In genomic region chr3:94716326-94717018, GRCh38 we compare ENCODE assay signal across 1 cellular context.
TF ChIP-seq lines count a peak whose summit lies in the region.

No MANE protein-coding gene starts in this region.

TF ChIP-seq in WTC11, 78 proteins besides CTCF, POLR2A, EP300 and RAD21 (continued from another document):
- TF ChIP-seq E2F1 (CRISPR knock-in tag; IDR thresholded peaks at IDR 0.05) (no peak), USF1 (CRISPR knock-in tag; IDR thresholded peaks at IDR 0.05) (no peak), IRF2 (CRISPR knock-in tag; IDR thresholded peaks at IDR 0.05; ENCODE audit: borderline replicate concordance, low read depth) (no peak), GABPB1 (CRISPR knock-in tag; IDR thresholded peaks at IDR 0.05) (no peak), ZNF317 (CRISPR knock-in tag; IDR thresholded peaks at IDR 0.05; ENCODE audit: borderline replicate concordance, low read depth) (no peak), ZNF121 (CRISPR knock-in tag; IDR thresholded peaks at IDR 0.05) (no peak), SP1 (CRISPR knock-in tag; conservative IDR thresholded peaks at IDR 0.05) (no peak), JUN (CRISPR knock-in tag; IDR thresholded peaks at IDR 0.05) (no peak), ATF2 (CRISPR knock-in tag; IDR thresholded peaks at IDR 0.05; ENCODE audit: borderline replicate concordance, low read depth) (no peak), ZNF396 (CRISPR knock-in tag; IDR thresholded peaks at IDR 0.05; ENCODE audit: borderline replicate concordance) (no peak), SOX15 (CRISPR knock-in tag; IDR thresholded peaks at IDR 0.05) (no peak), PREB (CRISPR knock-in tag; IDR thresholded peaks at IDR 0.05; ENCODE audit: borderline replicate concordance) (no peak), FOXJ3 (CRISPR knock-in tag; IDR thresholded peaks at IDR 0.05; ENCODE audit: borderline replicate concordance) (no peak)
